Comparison of ENCODE assay signal across 8 cellular contexts in the genomic region with DNA sequence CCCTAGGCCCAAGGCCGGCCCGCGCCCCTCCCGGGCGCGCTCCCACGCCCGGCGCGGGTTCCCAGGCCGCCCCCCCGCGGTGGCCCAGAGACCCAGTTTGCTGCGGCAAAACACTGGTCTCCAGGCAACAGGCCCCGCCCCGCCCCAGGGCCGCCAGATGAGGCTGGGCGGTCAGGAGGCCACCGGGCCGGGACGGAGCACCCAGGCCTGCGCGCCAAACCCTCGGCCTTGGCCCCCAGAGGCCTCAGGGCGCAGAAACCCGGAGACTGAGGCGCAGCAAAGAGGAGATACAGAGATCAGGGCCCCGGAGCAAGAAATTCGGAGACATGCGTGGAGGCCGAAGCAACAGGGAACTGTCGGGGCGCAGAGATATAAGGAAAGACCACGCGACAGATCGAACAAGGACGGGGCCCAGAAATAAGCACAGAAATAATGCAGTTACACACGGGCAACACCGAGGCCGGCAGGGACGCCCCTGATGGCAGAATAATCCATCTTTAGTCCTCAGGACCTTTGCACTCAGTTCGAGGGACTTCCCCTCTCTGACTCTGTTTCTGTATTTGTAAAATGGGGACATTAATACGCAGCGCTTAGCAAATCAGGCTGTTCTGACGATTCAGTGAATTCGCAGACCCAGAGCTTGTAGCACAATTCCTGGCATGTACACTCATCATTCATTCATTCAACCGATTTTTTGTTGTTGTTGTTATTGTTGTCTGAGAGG. TPM values are rescaled to one million over a fixed set of nuclear protein-coding genes. Genes with fewer than 3 reads are reported as not detected.
DNase-seq lines count a peak whose midpoint lies in the region; ATAC-seq and TF ChIP-seq lines count a peak whose summit lies in the region.

No MANE protein-coding gene starts in this region.

- H3K9me1 ChIP-seq in IMR-90 (ENCODE audit: insufficient read depth, low read length) = no peaks in the 10 kb centered on the region; the same call in 1 of the 2 replicates

- POLR2A ChIA-PET in IMR-90 (lab: Charles Lee; ENCODE audit: unreplicated experiment) (no interaction called here), T-cell (lab: Charles Lee) (interaction anchor here in 1 of 2 donors (1.3 to 1.9 kb wide), 2 partner anchors 23 to 29 kb away, joined by 5 to 9 read pairs; partner anchors contain the start of gene FOSB)

- H3K9ac ChIP-seq in IMR-90 (ENCODE audit: low read depth, low read length) (peak overlapping the region; percentile 36; the same call in 1 of the 2 replicates), parathyroid adenoma (no peak overlapping the region)

- peaks cover 3% of the 10 kb centered on the region for H3K79me2 ChIP-seq in parathyroid adenoma

- H2AFZ ChIP-seq in IMR-90 (replicated peaks; ENCODE audit: low read length, poor library complexity) (peak overlapping the region; percentile 87), parathyroid adenoma (peak overlapping the region; percentile 93)

- H3K4me2 ChIP-seq in IMR-90 (ENCODE audit: low read depth, low read length) (peak overlapping the region; percentile 56), parathyroid adenoma (ENCODE audit: low read length) (peak overlapping the region; percentile 67)

- H3K27me3 ChIP-seq in IMR-90 (ENCODE audit: control insufficient read depth, insufficient read depth, low read length) = no peaks in the 10 kb centered on the region
- H3K27me3 ChIP-seq in heart left ventricle = no peaks in the 10 kb centered on the region
- H3K27me3 ChIP-seq in parathyroid adenoma (ENCODE audit: control insufficient read depth, insufficient read depth, low read length) = no peaks in the 10 kb centered on the region

- H3K56ac ChIP-seq in IMR-90 (ENCODE audit: extremely low read depth, insufficient read depth, low read length) = no peak overlapping the region

- TF ChIP-seq POLR2A in IMR-90 (IDR thresholded peaks at IDR 0.05; ENCODE audit: low read depth, low read length) = peak; percentile 66
- TF ChIP-seq POLR2A in heart left ventricle (IDR thresholded peaks at IDR 0.05) = peak in 1 of 2 donors; percentile 50

- peak overlapping the region in 1 of 2 experiments; percentile 61; a peak in 2 of 4 replicates for H4K8ac ChIP-seq in IMR-90 (ENCODE audit: low read depth in 2 of 2, low read length in 2 of 2)

- H2BK15ac ChIP-seq in IMR-90 (ENCODE audit: low read depth, low read length) = no peak overlapping the region

- no peak overlapping the region for H2AK5ac ChIP-seq in IMR-90 (ENCODE audit: low read depth, low read length)

- no peak overlapping the region for H4K91ac ChIP-seq in IMR-90 (ENCODE audit: insufficient read depth, low read depth, low read length)

- 14% methylated on average over 31 of the region's 47 CpGs; no CpG with 5 or more reads in 1 of the 2 experiments for WGBS in IMR-90 (ENCODE audit: extremely low coverage in 2 of 2, insufficient read length in 1 of 2), 2 experiments
- 10 to 16% (median 12%) methylated on average over 34 to 47 of the region's 47 CpGs for WGBS in heart left ventricle, 4 donors
- 11% methylated on average over 46 of the region's 47 CpGs for WGBS in urinary bladder

- intact Hi-C loops in IMR-90 (cut with micrococcal nuclease) = no loop called here
- intact Hi-C loops in heart left ventricle (cut with DNase I) = loop anchor here in 1 of 10 donors (2.0 kb wide), 1 partner anchor 22 kb away; the partner anchor contains the start of gene FOSB

- H4K5ac ChIP-seq in IMR-90 (ENCODE audit: low read depth, low read length) = no peak overlapping the region; the same call in 1 of the 2 replicates

- no peak for TF ChIP-seq RAD21 in IMR-90 (IDR thresholded peaks at IDR 0.05; ENCODE audit: low read length)

- 0 out of 2 replicates have a peak overlapping the region, but pooled peaks have one; percentile 19 for H3K14ac ChIP-seq in IMR-90 (replicated peaks; ENCODE audit: low read depth, low read length)

- CTCF ChIA-PET in IMR-90 (lab: Yijun Ruan, JAX) = interaction anchor here (0.6 to 1.7 kb wide), 2 partner anchors 34 to 338 kb away, joined by 4 to 5 read pairs; partner anchors contain the start of gene DMPK
- CTCF ChIA-PET in T-cell (lab: Charles Lee) = interaction anchor here in 1 of 2 donors (1.4 to 1.8 kb wide), 2 partner anchors 23 to 34 kb away, joined by 6 to 12 read pairs; partner anchors contain the start of gene FOSB

- TF ChIP-seq CTCF in IMR-90 (conservative IDR thresholded peaks at IDR 0.05; ENCODE audit: low read depth, low read length) (0 out of 2 replicates have a peak, but pooled peaks have one; percentile 9), heart left ventricle (IDR thresholded peaks at IDR 0.05) (no peak), parathyroid adenoma (IDR thresholded peaks at IDR 0.05) (no peak)

- H3K27me3 Mint-ChIP-seq in T-cell = no peaks in the 10 kb centered on the region

- H3K4me3 ChIP-seq in IMR-90 (ENCODE audit: insufficient read depth, low read depth, low read length) (no peak overlapping the region), heart left ventricle (peak overlapping the region; percentile 10 to 60 (median 50)), parathyroid adenoma (ENCODE audit: low read depth, low read length) (peak overlapping the region; percentile 30), urinary bladder (ENCODE audit: low read depth, low read length) (peak overlapping the region; percentile 43)

- peak overlapping the region; percentile 63; the same call in 1 of the 2 replicates for H3K23ac ChIP-seq in IMR-90 (ENCODE audit: low read depth, low read length)

- no peaks in the 10 kb centered on the region for H3K9me3 Mint-ChIP-seq in T-cell

- H3K9me3 ChIP-seq in IMR-90 (ENCODE audit: control insufficient read depth, insufficient read depth, low read length) (no peaks in the 10 kb centered on the region), heart left ventricle (no peaks in the 10 kb centered on the region), parathyroid adenoma (ENCODE audit: control insufficient read depth, low read length) (no peaks in the 10 kb centered on the region)

- H3K27ac ChIP-seq in IMR-90 (ENCODE audit: insufficient read depth, low read length) = peak overlapping the region; percentile 12; the same call in 1 of the 2 replicates
- peak overlapping the region; percentile 77 to 97 (median 88) for H3K27ac ChIP-seq in heart left ventricle
- peak overlapping the region; percentile 80 for H3K27ac ChIP-seq in parathyroid adenoma
- H3K27ac ChIP-seq in urinary bladder (ENCODE audit: low read depth) = peak overlapping the region; percentile 72

- no peak overlapping the region for H3K4ac ChIP-seq in IMR-90 (ENCODE audit: low read depth, low read length)

- peaks cover 56 to 65% (median 63%) of the 10 kb centered on the region in 3 donors for H3K4me1 Mint-ChIP-seq in T-cell

- no peak overlapping the region for H3K18ac ChIP-seq in IMR-90 (ENCODE audit: low read depth, low read length)

- dilution Hi-C loops in IMR-90 (cut with HindIII; ENCODE audit: low sequenced_read_pairs, unreplicated experiment) = no loop called here

- no peaks in the 10 kb centered on the region for H3K36me3 ChIP-seq in IMR-90 (ENCODE audit: control insufficient read depth, insufficient read depth, low read length)
- no peaks in the 10 kb centered on the region for H3K36me3 ChIP-seq in heart left ventricle
- H3K36me3 ChIP-seq in parathyroid adenoma (ENCODE audit: control insufficient read depth, insufficient read depth, low read length) = no peaks in the 10 kb centered on the region
- H3K36me3 ChIP-seq in urinary bladder (ENCODE audit: insufficient read depth) = no peaks in the 10 kb centered on the region

- H3K79me1 ChIP-seq in IMR-90 (ENCODE audit: low read depth in 1 of 2, low read length in 2 of 2) = peaks cover 0 to 21% of the 10 kb centered on the region in 2 experiments; a peak in 2 of 4 replicates

- no peak overlapping the region for H2BK5ac ChIP-seq in IMR-90 (ENCODE audit: low read depth, low read length, poor library complexity, severe bottlenecking)

- in situ Hi-C loops in IMR-90 (cut with MboI; ENCODE audit: low sequenced_read_pairs) = loop anchor here (5.0 kb wide), 1 partner anchor 33 kb away; no protein-coding TSS in a partner anchor

- peak overlapping the region; percentile 66 to 69 for H3K27ac Mint-ChIP-seq in T-cell

- ATAC-seq in GM18867 (IDR thresholded peaks at IDR 0.05; ENCODE audit: unreplicated experiment) = peak; percentile 43
- peak; percentile 53 for ATAC-seq in IMR-90 (ENCODE audit: low read depth)
- ATAC-seq in T-cell (replicated peaks in 1 of 4) = peak; percentile 35 to 53 (median 37)
- peak; percentile 69 to 83 (median 80) for ATAC-seq in heart left ventricle

- H3K4me1 ChIP-seq in IMR-90 (ENCODE audit: control insufficient read depth, insufficient read depth, low read length) = peaks cover 19% of the 10 kb centered on the region
- peaks cover 0 to 45% (median 26%) of the 10 kb centered on the region in 12 donors for H3K4me1 ChIP-seq in heart left ventricle
- peaks cover 15% of the 10 kb centered on the region for H3K4me1 ChIP-seq in parathyroid adenoma
- H3K4me1 ChIP-seq in urinary bladder (ENCODE audit: insufficient read depth) = no peaks in the 10 kb centered on the region

- H3K36me3 Mint-ChIP-seq in T-cell = no peaks in the 10 kb centered on the region

- DNase-seq in AG08395 (ENCODE audit: low spot score) = peak; percentile 89
- peak; percentile 70 for DNase-seq in IMR-90
- peak in 33 of 34 experiments; percentile 40 to 88 (median 72) for DNase-seq in T-cell
- DNase-seq in amniotic epithelial cell (ENCODE audit: low read depth) = peak; percentile 72
- peak; percentile 97 to 98 (median 98) for DNase-seq in heart left ventricle

- H2BK120ac ChIP-seq in IMR-90 (ENCODE audit: low read depth, low read length) = no peak overlapping the region

- H2AK9ac ChIP-seq in IMR-90 (replicated peaks; ENCODE audit: low read depth, low read length, poor library complexity) = no peak overlapping the region

- peak overlapping the region; percentile 32 to 80 (median 41) for H3K4me3 Mint-ChIP-seq in T-cell

- BruUV-seq in IMR-90 (replicated peaks; lab: Mats Ljungman, UMichigan) = no TSS peak

- H2BK20ac ChIP-seq in IMR-90 (ENCODE audit: low read depth, low read length) = no peak overlapping the region

- H4K20me1 ChIP-seq in IMR-90 (ENCODE audit: insufficient read depth, low read length) = no peaks in the 10 kb centered on the region

RNA-seq across cellular contexts. Expression of gene ERCC1, which starts 20.8 kb away (rescaled TPM):
- total RNA-seq in IMR-90 (2012; rRNA removed) (76.9 and 84.2 TPM in 2 replicates), T-cell (10 to 100 TPM; 41.7 to 55.4 (median 51.6) TPM), heart left ventricle (100 to 1,000 TPM; 104 to 156 (median 121) TPM), urinary bladder (64.0 TPM)
- polyA plus RNA-seq in IMR-90 (2012; rRNA removed) (132 and 153 TPM in 2 replicates), heart left ventricle (100 to 1,000 TPM; 120 to 294 TPM), urinary bladder (50.3 TPM)
- 113 and 118 TPM in 2 replicates for polyA plus RNA-seq in IMR-90 (2012; cell fraction: cytosol; rRNA removed)
- 152 and 183 TPM in 2 replicates for polyA plus RNA-seq in IMR-90 (2012; cell fraction: nucleus; rRNA removed; ENCODE audit: low replicate concordance)

RNA-seq across cellular contexts. Expression of gene FOSB, which starts 23.3 kb away (rescaled TPM):
- total RNA-seq in IMR-90 (2012; rRNA removed) = 11.1 and 31.9 TPM in 2 replicates
- polyA plus RNA-seq in IMR-90 (2012; rRNA removed) = 15.6 and 60.1 TPM in 2 replicates
- 52.4 and 90.3 TPM in 2 replicates for polyA plus RNA-seq in IMR-90 (2012; cell fraction: cytosol; rRNA removed)
- polyA plus RNA-seq in IMR-90 (2012; cell fraction: nucleus; rRNA removed; ENCODE audit: low replicate concordance) = 982 and 1,348 TPM in 2 replicates
- 1,000 to 10,000 TPM in 1 of 5 donors, 100 to 1,000 TPM in 1, 10 to 100 TPM in 1, 1 to 10 TPM in 2; 6.7 to 1,173 (median 10.4) TPM for total RNA-seq in T-cell
- 100 to 1,000 TPM in 1 of 9 donors, 10 to 100 TPM in 1, 1 to 10 TPM in 4, under 1 TPM in 3; 0.23 to 107 (median 1.1) TPM for total RNA-seq in heart left ventricle
- polyA plus RNA-seq in heart left ventricle = 1 to 10 TPM; 1.4 to 8.0 TPM
- total RNA-seq in urinary bladder = 10.4 TPM
- 128 TPM for polyA plus RNA-seq in urinary bladder

RNA-seq across cellular contexts. Expression of gene POLR1G, which starts 38.0 kb away (rescaled TPM):
- total RNA-seq in IMR-90 (2012; rRNA removed) (10.3 and 12.5 TPM in 2 replicates), T-cell (1 to 10 TPM in 3 of 5 donors, under 1 TPM in 2; 0.82 to 6.2 (median 5.0) TPM), heart left ventricle (10 to 100 TPM in 1 of 9 donors, 1 to 10 TPM in 8; 4.4 to 10.6 (median 6.9) TPM), urinary bladder (1.8 TPM)
- polyA plus RNA-seq in IMR-90 (2012; rRNA removed) (8.0 and 8.8 TPM in 2 replicates), heart left ventricle (1 to 10 TPM; 6.7 to 8.5 TPM), urinary bladder (5.0 TPM)
- 3.3 and 3.9 TPM in 2 replicates for polyA plus RNA-seq in IMR-90 (2012; cell fraction: cytosol; rRNA removed)
- 2.0 and 2.1 TPM in 2 replicates for polyA plus RNA-seq in IMR-90 (2012; cell fraction: nucleus; rRNA removed; ENCODE audit: low replicate concordance)

RNA-seq across cellular contexts. Expression of gene PPP1R13L, which starts 39.6 kb away (rescaled TPM):
- total RNA-seq in IMR-90 (2012; rRNA removed) = 0.56 and 3.0 TPM in 2 replicates
- 11.6 and 13.3 TPM in 2 replicates for polyA plus RNA-seq in IMR-90 (2012; rRNA removed)
- 11.6 and 19.4 TPM in 2 replicates for polyA plus RNA-seq in IMR-90 (2012; cell fraction: cytosol; rRNA removed)
- 24.0 and 44.8 TPM in 2 replicates for polyA plus RNA-seq in IMR-90 (2012; cell fraction: nucleus; rRNA removed; ENCODE audit: low replicate concordance)
- 10 to 100 TPM in 4 of 5 donors, 1 to 10 TPM in 1; 7.9 to 15.7 (median 12.5) TPM for total RNA-seq in T-cell
- total RNA-seq in heart left ventricle = 100 to 1,000 TPM in 7 of 9 donors, 10 to 100 TPM in 2; 92.3 to 400 (median 139) TPM
- polyA plus RNA-seq in heart left ventricle = 100 to 1,000 TPM; 102 to 174 TPM
- total RNA-seq in urinary bladder = 7.7 TPM
- 28.1 TPM for polyA plus RNA-seq in urinary bladder

RNA-seq across cellular contexts. Expression of gene RTN2, which starts 52.4 kb away (rescaled TPM):
- total RNA-seq in IMR-90 (2012; rRNA removed) = 5.3 and 5.7 TPM in 2 replicates
- polyA plus RNA-seq in IMR-90 (2012; rRNA removed) = 17.4 and 19.4 TPM in 2 replicates
- 16.9 and 38.3 TPM in 2 replicates for polyA plus RNA-seq in IMR-90 (2012; cell fraction: cytosol; rRNA removed)
- polyA plus RNA-seq in IMR-90 (2012; cell fraction: nucleus; rRNA removed; ENCODE audit: low replicate concordance) = 11.9 and 20.0 TPM in 2 replicates
- 1 to 10 TPM; 1.7 to 2.5 (median 2.2) TPM for total RNA-seq in T-cell
- total RNA-seq in heart left ventricle = 10 to 100 TPM; 12.9 to 33.0 (median 26.9) TPM
- 10 to 100 TPM; 12.1 to 14.2 TPM for polyA plus RNA-seq in heart left ventricle
- total RNA-seq in urinary bladder = 6.0 TPM
- 34.9 TPM for polyA plus RNA-seq in urinary bladder

Comparison
In these comparisons a context has a peak if more than half of its experiments do, and no peak if none do; other contexts are left out.
1. H3K27ac ChIP-seq: peak in every context shown above with its lines; median percentile 88 in heart left ventricle; 80 in parathyroid adenoma; 72 in urinary bladder; 12 in IMR-90.